8 cellular contexts compared by ENCODE assay signal in genomic region chr16:72008424-72009216, GRCh38. TPM values are rescaled to one million over a fixed set of nuclear protein-coding genes. Genes with fewer than 3 reads are reported as not detected.
DNase-seq lines count a peak whose midpoint lies in the region; ATAC-seq, FAIRE-seq and TF ChIP-seq lines count a peak whose summit lies in the region.

Gene DHODH, plus strand, starts transcription at chr16:72008744. Its CDS starts 21 bp downstream, at chr16:72008765.

- H3K9me3 Mint-ChIP-seq in T-helper 1 cell treated with Interleukin-12 subunit alpha and Interleukin-12 subunit beta and Interleukin-4 antibody, amounts not matched to agents 30 μg/mL and 1 μg/mL, for 36 hours, result no peaks in the 10 kb centered on the region

- H3K4me1 ChIP-seq in left ventricle myocardium inferior (peaks cover 23% of the 10 kb centered on the region), prostate gland (replicated peaks) (no peaks in the 10 kb centered on the region)

- H3K27me3 Mint-ChIP-seq in T-helper 1 cell treated with Interleukin-12 subunit alpha and Interleukin-12 subunit beta and Interleukin-4 antibody, amounts not matched to agents 30 μg/mL and 1 μg/mL, for 36 hours (ENCODE audit: low read depth), result peaks cover 4% of the 10 kb centered on the region

- H3K36me3 Mint-ChIP-seq in T-helper 1 cell treated with Interleukin-12 subunit alpha and Interleukin-12 subunit beta and Interleukin-4 antibody, amounts not matched to agents 30 μg/mL and 1 μg/mL, for 36 hours (ENCODE audit: low read depth), result no peaks in the 10 kb centered on the region

- H3K27me3 ChIP-seq in left ventricle myocardium inferior (ENCODE audit: low read depth) (no peaks in the 10 kb centered on the region), prostate gland (replicated peaks; ENCODE audit: insufficient read depth) (no peaks in the 10 kb centered on the region)

- TF ChIP-seq CTCF in left ventricle myocardium inferior (IDR thresholded peaks at IDR 0.05; ENCODE audit: borderline replicate concordance) (peak; percentile 44), prostate gland (IDR thresholded peaks at IDR 0.05) (peak in 2 of 4 experiments; percentile 23 to 47)

- ATAC-seq in GM18499 (IDR thresholded peaks at IDR 0.05; ENCODE audit: insufficient read depth, unreplicated experiment), result peak; percentile 93
- ATAC-seq in HG02938 (IDR thresholded peaks at IDR 0.05; ENCODE audit: unreplicated experiment), result peak; percentile 99

- H3K27ac ChIP-seq in left ventricle myocardium inferior (replicated peaks) (peak within 1 kb of the TSS; percentile 74), prostate gland (no peak within 1 kb of the TSS)

- peak; percentile 91 for DNase-seq in NCI-H1694 treated with DMSO at 0.1 percent for 48 hours (lab: John Stamatoyannopoulos, UW)
- peak; percentile 93 for DNase-seq in amniotic stem cell (lab: John Stamatoyannopoulos, UW)
- peak; percentile 98 for DNase-seq in left ventricle myocardium inferior
- peak; percentile 96 for DNase-seq in prostate gland (ENCODE audit: low spot score)
- peak; percentile 100 for DNase-seq in urothelium cell line (ENCODE audit: low spot score)

- no peaks in the 10 kb centered on the region for H3K36me3 ChIP-seq in left ventricle myocardium inferior
- H3K36me3 ChIP-seq in prostate gland, result no peaks in the 10 kb centered on the region

- no peaks in the 10 kb centered on the region for H3K9me3 ChIP-seq in left ventricle myocardium inferior (replicated peaks)
- H3K9me3 ChIP-seq in prostate gland, result no peaks in the 10 kb centered on the region

- H3K4me3 ChIP-seq in left ventricle myocardium inferior, result peak within 1 kb of the TSS; percentile 87
- H3K4me3 ChIP-seq in prostate gland, result peak within 1 kb of the TSS; percentile 59 to 61

- FAIRE-seq in urothelium cell line (lab: Jason Lieb, UNC), result peak; percentile 91

- under 1% methylated on average over 57 of the region's 57 CpGs for WGBS in prostate gland

- H3K4me1 Mint-ChIP-seq in T-helper 1 cell treated with Interleukin-12 subunit alpha and Interleukin-12 subunit beta and Interleukin-4 antibody, amounts not matched to agents 30 μg/mL and 1 μg/mL, for 36 hours (ENCODE audit: low read depth), result peaks cover 13% of the 10 kb centered on the region

- intact Hi-C loops in left ventricle myocardium inferior (cut with micrococcal nuclease), result no loop called here
- intact Hi-C loops in prostate gland (cut with DNase I), result loop anchor here (2.0 to 5.0 kb wide), 2 partner anchors 86 to 551 kb away; no protein-coding TSS in a partner anchor

- peak; percentile 51 for TF ChIP-seq POLR2A in prostate gland (IDR thresholded peaks at IDR 0.05)

- peak within 1 kb of the TSS; percentile 94 for H3K4me3 Mint-ChIP-seq in T-helper 1 cell treated with Interleukin-12 subunit alpha and Interleukin-12 subunit beta and Interleukin-4 antibody, amounts not matched to agents 30 μg/mL and 1 μg/mL, for 36 hours

- peak within 1 kb of the TSS; percentile 86 for H3K27ac Mint-ChIP-seq in T-helper 1 cell treated with Interleukin-12 subunit alpha and Interleukin-12 subunit beta and Interleukin-4 antibody, amounts not matched to agents 30 μg/mL and 1 μg/mL, for 36 hours

RNA-seq across cellular contexts. Expression of gene DHODH, which starts in this region (rescaled TPM):
- 8.1 TPM for total RNA-seq in left ventricle myocardium inferior
- total RNA-seq in prostate gland, result 1 to 10 TPM; 4.4 to 7.7 TPM
